8 cellular contexts compared by ENCODE assay signal in the genomic region with DNA sequence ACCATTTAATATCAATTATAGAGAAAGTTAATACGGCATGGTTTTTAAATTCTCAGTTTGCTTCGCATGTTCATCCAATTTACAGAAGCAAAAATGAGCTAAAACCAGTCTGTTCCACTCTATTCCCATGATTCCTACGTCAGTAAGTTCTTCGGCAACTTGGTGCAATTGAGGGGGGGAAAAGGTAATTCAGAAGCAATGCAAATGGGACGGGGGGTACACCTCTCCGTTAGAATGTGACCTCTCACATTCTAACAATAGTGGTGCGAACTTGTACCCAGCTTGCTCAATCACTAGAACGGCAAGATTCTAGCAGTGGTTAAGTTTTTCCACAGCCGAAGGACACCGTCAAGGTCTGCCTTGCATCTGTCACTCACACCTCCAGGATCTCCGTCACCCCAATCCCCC.
A peak's percentile ranks its signal among the peaks of the same experiment; 100 is the strongest.
DNase-seq lines count a peak whose midpoint lies in the region; ATAC-seq and TF ChIP-seq lines count a peak whose summit lies in the region.

No MANE protein-coding gene starts in this region.

- H3K27ac Mint-ChIP-seq in nephron progenitor cell = no peak overlapping the region

- TF ChIP-seq CTCF in RWPE2 (IDR thresholded peaks at IDR 0.05; ENCODE audit: poor library complexity, severe bottlenecking) (no peak), nephron progenitor cell (IDR thresholded peaks at IDR 0.05) (no peak)

- peak overlapping the region; percentile 68 for H3K4me3 ChIP-seq in RWPE2 (ENCODE audit: severe bottlenecking)

- H3K36me3 Mint-ChIP-seq in nephron progenitor cell (ENCODE audit: low read depth) = peaks cover 5% of the 10 kb centered on the region

- H3K4me3 Mint-ChIP-seq in nephron progenitor cell = peak overlapping the region; percentile 94

- H3K36me3 ChIP-seq in RWPE2 (ENCODE audit: low read depth) = no peaks in the 10 kb centered on the region

- peak; percentile 37 for DNase-seq in activated CD4-positive, alpha-beta T cell treated with anti-CD3 and anti-CD28 coated beads for 48 hours
- DNase-seq in activated CD4-positive, alpha-beta T cell treated with anti-CD3 and anti-CD28 coated beads, Interleukin-2, amount 50 U/mL, for 48 hours = no peak
- DNase-seq in RWPE2 (ENCODE audit: low spot score) = no peak
- no peak for DNase-seq in epithelial cell of prostate (ENCODE audit: low read depth, low spot score)
- DNase-seq in nephron progenitor cell = no peak
- DNase-seq in NCI-H2171 treated with DMSO at 0.1 percent for 48 hours (lab: John Stamatoyannopoulos, UW) = no peak
- DNase-seq in activated CD4-positive, CD25-positive, alpha-beta regulatory T cell (lab: John Stamatoyannopoulos, UW) = no peak

- H3K9me3 Mint-ChIP-seq in nephron progenitor cell = no peaks in the 10 kb centered on the region

- peak overlapping the region; percentile 46 for H3K27ac ChIP-seq in RWPE2 (ENCODE audit: poor library complexity, severe bottlenecking)
- H3K27ac ChIP-seq in epithelial cell of prostate = peak overlapping the region; percentile 77

- no peaks in the 10 kb centered on the region for H3K27me3 ChIP-seq in RWPE2 (ENCODE audit: insufficient read depth, poor library complexity, severe bottlenecking)

- ATAC-seq in RWPE2 (ENCODE audit: low read depth) = peak; percentile 34; the same call in 2 of the 3 replicates
- no peak for ATAC-seq in GM19397 (IDR thresholded peaks at IDR 0.05; ENCODE audit: unreplicated experiment)

- H3K27me3 Mint-ChIP-seq in nephron progenitor cell (ENCODE audit: low read depth, poor library complexity) = peaks cover 30% of the 10 kb centered on the region

- peaks cover 18% of the 10 kb centered on the region for H3K4me1 Mint-ChIP-seq in nephron progenitor cell

- H3K9me3 ChIP-seq in RWPE2 (ENCODE audit: severe bottlenecking) = no peaks in the 10 kb centered on the region

- H3K4me1 ChIP-seq in RWPE2 (ENCODE audit: insufficient read depth, poor library complexity, severe bottlenecking) = peaks cover 5% of the 10 kb centered on the region
